ENCODE assay signal across 9 cellular contexts in genomic region chr18:32289480-32290075, GRCh38.
DNase-seq lines count a peak whose midpoint lies in the region; ATAC-seq and TF ChIP-seq lines count a peak whose summit lies in the region.
"Had no signal": no experiment of that assay in that cellular context is flagged by ENCODE, and none has a peak within 500 bp of the region (broad histone marks: within the 10 kb centered on the region; RNA-seq: fewer than 3 reads in every experiment).

No MANE protein-coding gene starts in this region.

- no peaks in the 10 kb centered on the region for H3K9me3 Mint-ChIP-seq in activated CD4-positive, alpha-beta memory T cell treated with anti-CD3 and anti-CD28 coated beads, Interleukin-2, amount 10 ng/mL, durations not matched to agents 7 days and 5 days

- no peak overlapping the region for H3K27ac Mint-ChIP-seq in activated CD4-positive, alpha-beta memory T cell treated with anti-CD3 and anti-CD28 coated beads, Interleukin-2, amount 10 ng/mL, durations not matched to agents 7 days and 5 days

- H3K4me1 Mint-ChIP-seq in activated CD4-positive, alpha-beta memory T cell treated with anti-CD3 and anti-CD28 coated beads, Interleukin-2, amount 10 ng/mL, durations not matched to agents 7 days and 5 days: no peaks in the 10 kb centered on the region

- CTCF ChIA-PET in BJ (lab: Yijun Ruan, JAX): interaction anchor here (0.5 to 3.0 kb wide), 19 partner anchors 10 to 274 kb away, joined by 3 to 57 read pairs (median 3); partner anchors contain the start of gene GAREM1
- CTCF ChIA-PET in activated CD4-positive, alpha-beta memory T cell treated with anti-CD3 and anti-CD28 coated beads, Interleukin-2, amount 10 ng/mL, durations not matched to agents 7 days and 5 days (lab: Charles Lee): interaction anchor here (0.7 to 1.9 kb wide), 12 partner anchors 9 to 262 kb away, joined by 3 to 18 read pairs (median 5); partner anchors contain the start of gene GAREM1

- POLR2A ChIA-PET in BJ (lab: Charles Lee): no interaction called here
- POLR2A ChIA-PET in activated CD4-positive, alpha-beta memory T cell treated with anti-CD3 and anti-CD28 coated beads, Interleukin-2, amount 10 ng/mL, durations not matched to agents 7 days and 5 days (lab: Charles Lee): interaction anchor here (0.7 kb wide), 1 partner anchor 493 kb away, joined by 3 read pairs; no protein-coding TSS in a partner anchor

- DNase-seq in BJ (ENCODE audit: low read depth) (no peak), NCI-H2196 treated with DMSO at 0.1 percent for 48 hours (lab: John Stamatoyannopoulos, UW; ENCODE audit: unreplicated experiment) (peak; percentile 28), glomerular visceral epithelial cell (ENCODE audit: extremely low spot score) (peak; percentile 63), skeletal muscle cell (ENCODE audit: low read depth) (peak; percentile 35)
- DNase-seq in activated CD4-positive, alpha-beta memory T cell treated with anti-CD3 and anti-CD28 coated beads, Interleukin-2, amount 10 ng/mL, durations not matched to agents 7 days and 5 days: peak; percentile 21
- no peak for DNase-seq in activated CD8-positive, alpha-beta memory T cell treated with anti-CD3 and anti-CD28 coated beads for 24 hours

- peaks cover 2% of the 10 kb centered on the region for H3K27me3 Mint-ChIP-seq in activated CD4-positive, alpha-beta memory T cell treated with anti-CD3 and anti-CD28 coated beads, Interleukin-2, amount 10 ng/mL, durations not matched to agents 7 days and 5 days

- H3K4me3 ChIP-seq in BJ (ENCODE audit: low read depth, low read length) (no peak overlapping the region), skeletal muscle cell (ENCODE audit: low read depth, low read length) (no peak overlapping the region)

- TF ChIP-seq CTCF in BJ (IDR thresholded peaks at IDR 0.05; ENCODE audit: insufficient read depth, low read depth, low read length): peak; percentile 82

- H3K27me3 ChIP-seq in BJ (ENCODE audit: control insufficient read depth, insufficient read depth, low read length): no peaks in the 10 kb centered on the region
- H3K27me3 ChIP-seq: neutrophil had no signal

- no peak overlapping the region for H3K4me3 Mint-ChIP-seq in activated CD4-positive, alpha-beta memory T cell treated with anti-CD3 and anti-CD28 coated beads, Interleukin-2, amount 10 ng/mL, durations not matched to agents 7 days and 5 days

- H3K36me3 Mint-ChIP-seq in activated CD4-positive, alpha-beta memory T cell treated with anti-CD3 and anti-CD28 coated beads, Interleukin-2, amount 10 ng/mL, durations not matched to agents 7 days and 5 days (ENCODE audit: low read depth): no peaks in the 10 kb centered on the region

- H3K36me3 ChIP-seq in BJ (ENCODE audit: control insufficient read depth, insufficient read depth, low read length): no peaks in the 10 kb centered on the region
- H3K36me3 ChIP-seq: neutrophil had no signal

- ATAC-seq in GM18867 (IDR thresholded peaks at IDR 0.05; ENCODE audit: unreplicated experiment) (peak; percentile 88), HG03378 (IDR thresholded peaks at IDR 0.05; ENCODE audit: unreplicated experiment) (peak; percentile 82)

Comparison
In these comparisons a context has a peak if more than half of its experiments do, and no peak if none do; other contexts are left out.
1. DNase-seq: peak in NCI-H2196 treated with DMSO at 0.1 percent for 48 hours (single experiment), activated CD4-positive, alpha-beta memory T cell treated with anti-CD3 and anti-CD28 coated beads, Interleukin-2, amount 10 ng/mL, durations not matched to agents 7 days and 5 days (single experiment), glomerular visceral epithelial cell (single experiment) and skeletal muscle cell (single experiment); none in BJ (single experiment) and activated CD8-positive, alpha-beta memory T cell treated with anti-CD3 and anti-CD28 coated beads for 24 hours (single experiment).